In the genomic region with DNA sequence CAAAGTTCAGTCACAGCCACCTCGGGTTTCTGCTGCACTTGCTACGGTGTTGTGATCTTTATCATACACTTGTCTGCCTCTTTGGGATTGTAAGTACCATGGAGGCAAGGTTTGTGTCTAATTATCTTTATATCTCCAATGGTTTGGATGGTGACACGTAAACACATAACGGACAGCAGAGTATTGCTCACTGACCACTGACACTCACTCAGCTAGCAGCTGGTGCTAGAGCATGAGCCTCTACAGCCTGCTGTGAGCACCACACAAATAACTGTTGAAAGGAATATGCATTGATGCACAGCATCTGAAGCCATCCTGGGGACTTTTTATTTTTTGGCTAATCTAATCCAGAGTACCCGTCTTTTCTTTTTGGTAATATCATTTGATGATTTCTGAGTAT, we compare ENCODE assay signal across 16 cellular contexts.
"Had no signal": no experiment of that assay in that cellular context is flagged by ENCODE, and none has a peak within 500 bp of the region (broad histone marks: within the 10 kb centered on the region; RNA-seq: fewer than 3 reads in every experiment).

No MANE protein-coding gene starts in this region.

- ATAC-seq: left ventricle myocardium superior; natural killer cell; sciatic nerve; stimulated activated memory B cell treated with anti-CD40 and anti-IgM and Interleukin-4, amounts not matched to agents 10 μg/mL and 1 μg/mL and 100 μg/mL, for 72 hours had no signal

- H3K4me3 ChIP-seq: dorsolateral prefrontal cortex, testis had no signal

- DNase-seq: activated CD4-positive, alpha-beta T cell treated with anti-CD3 and anti-CD28 coated beads for 1 hour; activated CD4-positive, alpha-beta T cell treated with anti-CD3 and anti-CD28 coated beads, Interleukin-2, amount 50 U/mL, for 4 hours; amygdala; brain microvascular endothelial cell; central memory CD4-positive, alpha-beta T cell; dorsolateral prefrontal cortex; head of caudate nucleus; left ventricle myocardium superior; natural killer cell; stimulated activated CD4-positive, alpha-beta T cell treated with anti-CD3 and anti-CD28 coated beads, Interleukin-4, amount 100 ng/mL, for 4 hours; SW 1271; T-helper 2 cell; testis; WERI-Rb-1 had no signal
